8 cellular contexts compared by ENCODE assay signal in genomic region chr5:102154791-102155605, GRCh38.
A peak's percentile ranks its signal among the peaks of the same experiment; 100 is the strongest.
DNase-seq lines count a peak whose midpoint lies in the region; ATAC-seq and TF ChIP-seq lines count a peak whose summit lies in the region.
"Not testable (repeated sequence)": the region's sequence is repeated elsewhere in the genome, so short reads cannot be mapped to it uniquely, and the experiment has no call there.

No MANE protein-coding gene starts in this region.

- H3K4me3 ChIP-seq in AG04450 (ENCODE audit: low read depth, low read length) (peak overlapping the region; percentile 39), esophagus muscularis mucosa (peak overlapping the region in 3 of 4 donors; percentile 18 to 39 (median 36)), left lung (peak overlapping the region in 1 of 2 donors; percentile 7)

- TF ChIP-seq POLR2A in esophagus muscularis mucosa (IDR thresholded peaks at IDR 0.05; ENCODE audit: low read depth) = not testable (repeated sequence)

- intact Hi-C loops in esophagus muscularis mucosa (cut with DNase I); left lung (cut with DNase I); posterior vena cava (cut with DNase I): not testable (repeated sequence)

- H3K27me3 Mint-ChIP-seq in T-helper 17 cell = not testable (repeated sequence)

- not testable (repeated sequence) for H3K9me3 ChIP-seq in AG04450 (ENCODE audit: control insufficient read depth, insufficient read depth, low read length); T-helper 17 cell (ENCODE audit: control insufficient read depth, low read length, poor library complexity, severe bottlenecking); esophagus muscularis mucosa; left lung

- ATAC-seq in GM19328 (IDR thresholded peaks at IDR 0.05; ENCODE audit: unreplicated experiment) = peak; percentile 59
- peak; percentile 48 for ATAC-seq in HG02970 (IDR thresholded peaks at IDR 0.05; ENCODE audit: low FRiP score, unreplicated experiment)
- peak; percentile 67 for ATAC-seq in T-helper 17 cell
- peak; percentile 33 for ATAC-seq in left lung

- H3K27ac Mint-ChIP-seq in T-helper 17 cell = not testable (repeated sequence)

- H3K36me3 Mint-ChIP-seq in T-helper 17 cell (ENCODE audit: low read depth) = not testable (repeated sequence)

- not testable (repeated sequence) for H3K27ac ChIP-seq in AG04450 (ENCODE audit: low read depth, low read length); esophagus muscularis mucosa (replicated peaks in 1 of 4); left lung

- not testable (repeated sequence) for TF ChIP-seq EP300 in esophagus muscularis mucosa (IDR thresholded peaks at IDR 0.05)

- H3K27me3 ChIP-seq in AG04450 (ENCODE audit: control insufficient read depth, insufficient read depth, low read length); esophagus muscularis mucosa; left lung: not testable (repeated sequence)

- POLR2A ChIA-PET in AG04450 (lab: Yijun Ruan, JAX) = not testable (repeated sequence)

- DNase-seq in AG04450 (ENCODE audit: low read depth, low spot score); T-helper 17 cell; esophagus muscularis mucosa (ENCODE audit: extremely low spot score): not testable (repeated sequence)
- DNase-seq in activated gamma-delta T cell (lab: John Stamatoyannopoulos, UW) (peak; percentile 15), left lung (peak in 1 of 2 donors; percentile 82), posterior vena cava (ENCODE audit: low spot score) (peak; percentile 83)

- CTCF ChIA-PET in AG04450 (lab: Charles Lee) = not testable (repeated sequence)

- H3K4me1 Mint-ChIP-seq in T-helper 17 cell = not testable (repeated sequence)

- 94% methylated on average over 29 of the region's 54 CpGs for WGBS in esophagus muscularis mucosa

- not testable (repeated sequence) for H3K4me1 ChIP-seq in esophagus muscularis mucosa, left lung

- TF ChIP-seq CTCF in AG04450 (IDR thresholded peaks at IDR 0.05; ENCODE audit: low read depth, low read length); esophagus muscularis mucosa (IDR thresholded peaks at IDR 0.05); left lung (IDR thresholded peaks at IDR 0.05): not testable (repeated sequence)

- not testable (repeated sequence) for H3K36me3 ChIP-seq in esophagus muscularis mucosa, left lung

- peak overlapping the region; percentile 39 for H3K4me3 Mint-ChIP-seq in T-helper 17 cell
